1 cellular context compared by ENCODE assay signal in genomic region chr6:25851961-25852360, GRCh38.
A peak's percentile ranks its signal among the peaks of the same experiment; 100 is the strongest.
TF ChIP-seq lines count a peak whose summit lies in the region.

No MANE protein-coding gene starts in this region.

TF ChIP-seq in HepG2, 621 proteins besides CTCF, POLR2A, EP300 and RAD21:
- no peak for TF ChIP-seq ZNF800 (CRISPR knock-in tag; IDR thresholded peaks at IDR 0.05)
- TF ChIP-seq MAFK (conservative IDR thresholded peaks at IDR 0.05 in 1 of 2, IDR thresholded peaks at IDR 0.05 in 1 of 2; ENCODE audit: low read length in 2 of 2): 0 out of 4 replicates have a peak, but pooled peaks have one; percentile 11 to 13
- TF ChIP-seq LBX2 (CRISPR knock-in tag; IDR thresholded peaks at IDR 0.05; ENCODE audit: borderline replicate concordance): no peak
